ENCODE assay signal across 30 cellular contexts in genomic region chr7:131307627-131308026, GRCh38.
"Had no signal": no experiment of that assay in that cellular context is flagged by ENCODE, and none has a peak within 500 bp of the region (broad histone marks: within the 10 kb centered on the region; RNA-seq: fewer than 3 reads in every experiment).

No MANE protein-coding gene starts in this region.

- H3K4me3 ChIP-seq: ascending aorta, cardiac muscle cell had no signal

- H3K27ac ChIP-seq: ascending aorta, cardiac muscle cell, VCaP had no signal

- FAIRE-seq: bronchial epithelial cell, TTC549 had no signal

- ATAC-seq: activated CD8-positive, alpha-beta memory T cell treated with anti-CD3 and anti-CD28 coated beads, Interleukin-2, amount 10 ng/mL, durations not matched to agents 7 days and 5 days; activated CD8-positive, alpha-beta T cell treated with anti-CD3 and anti-CD28 coated beads, Interleukin-2, amount 10 ng/mL, durations not matched to agents 7 days and 5 days; activated naive CD8-positive, alpha-beta T cell treated with anti-CD3 and anti-CD28 coated beads, Interleukin-2, amount 50 U/mL, for 24 hours had no signal

- H3K27me3 ChIP-seq: ascending aorta, cardiac muscle cell had no signal

- H3K36me3 ChIP-seq: ascending aorta, cardiac muscle cell had no signal

- H3K9me3 ChIP-seq: ascending aorta had no signal

- DNase-seq: activated B cell treated with CpG ODN at 0.5 μM for 24 hours; activated CD4-positive, alpha-beta memory T cell treated with anti-CD3 and anti-CD28 coated beads, Interleukin-2, amount 10 ng/mL, durations not matched to agents 7 days and 5 days; activated CD4-positive, alpha-beta T cell treated with anti-CD3 and anti-CD28 coated beads for 48 hours; activated CD4-positive, alpha-beta T cell treated with anti-CD3 and anti-CD28 coated beads, Interleukin-2, amount 10 ng/mL, durations not matched to agents 7 days and 5 days; activated CD4-positive, alpha-beta T cell treated with anti-CD3 and anti-CD28 coated beads, Interleukin-2, amount 50 U/mL, for 48 hours; activated CD4-positive, CD25-positive, alpha-beta regulatory T cell treated with anti-CD3 and anti-CD28 coated beads, Interleukin-2, amount 50 U/mL, for 72 hours; activated CD8-positive, alpha-beta memory T cell treated with anti-CD3 and anti-CD28 coated beads for 24 hours; activated CD8-positive, alpha-beta memory T cell treated with anti-CD3 and anti-CD28 coated beads, Interleukin-2, amount 10 ng/mL, durations not matched to agents 7 days and 5 days; activated CD8-positive, alpha-beta memory T cell treated with anti-CD3 and anti-CD28 coated beads, Interleukin-2, amount 50 U/mL, for 48 hours; activated CD8-positive, alpha-beta T cell treated with anti-CD3 and anti-CD28 coated beads, Interleukin-2, amount 10 ng/mL, durations not matched to agents 7 days and 5 days; activated effector memory CD4-positive, alpha-beta T cell treated with Interleukin-2 at 50 U/mL for 16 hours; activated gamma-delta T cell; activated naive CD4-positive, alpha-beta T cell treated with anti-CD3 and anti-CD28 coated beads, Interleukin-2, amount 10 ng/mL, durations not matched to agents 7 days and 5 days; activated naive CD4-positive, alpha-beta T cell treated with Interleukin-2 at 50 U/mL for 16 hours; activated naive CD8-positive, alpha-beta T cell treated with anti-CD3 and anti-CD28 coated beads, Interleukin-2, amount 10 ng/mL, durations not matched to agents 7 days and 5 days; activated naive CD8-positive, alpha-beta T cell treated with anti-CD3 and anti-CD28 coated beads, Interleukin-2, amount 50 U/mL, for 24 hours; activated T-cell treated with anti-CD3 and anti-CD28 coated beads, Interleukin-2, amount 50 U/mL, for 24 hours; activated T-cell treated with anti-CD3 and anti-CD28 coated beads, Interleukin-2, amount 50 U/mL, for 48 hours; amygdala; anterior cingulate cortex; caudate nucleus; cerebellar nuclear complex; T-helper 1 cell; T-helper 2 cell; T-helper 9 cell had no signal
